Comparison of ENCODE assay signal across 10 cellular contexts in genomic region chr10:124619802-124620490, GRCh38.
DNase-seq lines count a peak whose midpoint lies in the region; ATAC-seq and TF ChIP-seq lines count a peak whose summit lies in the region.
"Had no signal": no experiment of that assay in that cellular context is flagged by ENCODE, and none has a peak within 500 bp of the region (broad histone marks: within the 10 kb centered on the region; RNA-seq: fewer than 3 reads in every experiment).

No MANE protein-coding gene starts in this region.

- no peak for TF ChIP-seq POLR2A in transverse colon (IDR thresholded peaks at IDR 0.05)

- H3K4me3 ChIP-seq in dorsolateral prefrontal cortex (no peak overlapping the region), transverse colon (no peak overlapping the region)
- H3K4me3 ChIP-seq: sigmoid colon had no signal

- H3K27ac Mint-ChIP-seq in activated naive CD8-positive, alpha-beta T cell treated with anti-CD3 and anti-CD28 coated beads for 36 hours = peak overlapping the region; percentile 16
- no peak overlapping the region for H3K27ac Mint-ChIP-seq in activated naive CD8-positive, alpha-beta T cell treated with anti-CD3 and anti-CD28 coated beads, Interleukin-2, amount 50 U/mL, for 24 hours

- no peak for ATAC-seq in activated naive CD8-positive, alpha-beta T cell treated with anti-CD3 and anti-CD28 coated beads, Interleukin-2, amount 50 U/mL, for 24 hours
- ATAC-seq in HG03045 (IDR thresholded peaks at IDR 0.05; ENCODE audit: unreplicated experiment) (peak; percentile 48), Right ventricle myocardium superior (ENCODE audit: poor library complexity) (no peak), HG03175 (IDR thresholded peaks at IDR 0.05; ENCODE audit: unreplicated experiment) (no peak)

- WGBS in transverse colon (ENCODE audit: low coverage in 1 of 2), 2 donors = 59 to 72% methylated on average over 8 to 26 of the region's 26 CpGs

- H3K36me3 Mint-ChIP-seq in activated naive CD8-positive, alpha-beta T cell treated with anti-CD3 and anti-CD28 coated beads for 36 hours = no peaks in the 10 kb centered on the region
- H3K36me3 Mint-ChIP-seq in activated naive CD8-positive, alpha-beta T cell treated with anti-CD3 and anti-CD28 coated beads, Interleukin-2, amount 50 U/mL, for 24 hours (ENCODE audit: low read depth) = peaks cover 4% of the 10 kb centered on the region

- in situ Hi-C loops in transverse colon (cut with MboI; ENCODE audit: low pct_ligation_motif_present in 1 of 4, low pct_unique_long_range_greater_than_20kb in 1 of 4, low sequenced_read_pairs in 3 of 4) = no loop called here

- no peak overlapping the region for H3K4me3 Mint-ChIP-seq in activated naive CD8-positive, alpha-beta T cell treated with anti-CD3 and anti-CD28 coated beads for 36 hours
- no peak overlapping the region for H3K4me3 Mint-ChIP-seq in activated naive CD8-positive, alpha-beta T cell treated with anti-CD3 and anti-CD28 coated beads, Interleukin-2, amount 50 U/mL, for 24 hours

- H3K27ac ChIP-seq in dorsolateral prefrontal cortex (peak overlapping the region in 57 of 59 donors; percentile 47 to 98 (median 92)), transverse colon (peak overlapping the region in 3 of 4 donors; percentile 17 to 47 (median 31))

- no peaks in the 10 kb centered on the region for H3K9me3 ChIP-seq in transverse colon
- H3K9me3 ChIP-seq: sigmoid colon had no signal

- no peaks in the 10 kb centered on the region for H3K27me3 ChIP-seq in dorsolateral prefrontal cortex
- H3K27me3 ChIP-seq in transverse colon = no peaks in the 10 kb centered on the region
- H3K27me3 ChIP-seq: sigmoid colon had no signal

- no peak for DNase-seq in activated naive CD8-positive, alpha-beta T cell treated with anti-CD3 and anti-CD28 coated beads for 36 hours
- DNase-seq in activated naive CD8-positive, alpha-beta T cell treated with anti-CD3 and anti-CD28 coated beads, Interleukin-2, amount 50 U/mL, for 24 hours = no peak
- DNase-seq in dorsolateral prefrontal cortex (no peak), transverse colon (no peak), Right ventricle myocardium superior (no peak)
- DNase-seq in activated CD8-positive, alpha-beta memory T cell treated with anti-CD3 and anti-CD28 coated beads for 24 hours = no peak
- DNase-seq: NCI-H2081 treated with DMSO at 0.1 percent for 48 hours, sigmoid colon had no signal

- intact Hi-C loops in dorsolateral prefrontal cortex (cut with DNase I) (loop anchor here (5.0 to 10.0 kb wide), 3 partner anchors 83 to 205 kb away; partner anchors contain the start of gene FAM53B (in 1 of the 2)), transverse colon (cut with DNase I; ENCODE audit: low total_unique reads) (loop anchor here (10.0 kb wide), 1 partner anchor 85 kb away; no protein-coding TSS in a partner anchor), Right ventricle myocardium superior (cut with DNase I) (loop anchor here (5.0 kb wide), 1 partner anchor 78 kb away; no protein-coding TSS in a partner anchor)

- H3K9me3 Mint-ChIP-seq in activated naive CD8-positive, alpha-beta T cell treated with anti-CD3 and anti-CD28 coated beads for 36 hours = no peaks in the 10 kb centered on the region
- no peaks in the 10 kb centered on the region for H3K9me3 Mint-ChIP-seq in activated naive CD8-positive, alpha-beta T cell treated with anti-CD3 and anti-CD28 coated beads, Interleukin-2, amount 50 U/mL, for 24 hours

- no peaks in the 10 kb centered on the region for H3K36me3 ChIP-seq in transverse colon

- TF ChIP-seq CTCF in dorsolateral prefrontal cortex (IDR thresholded peaks at IDR 0.05 in 54 of 56, conservative IDR thresholded peaks at IDR 0.05 in 2 of 56; ENCODE audit: low read depth in 1 of 56, partially characterized antibody in 56 of 56) (no peak), transverse colon (IDR thresholded peaks at IDR 0.05) (no peak)

- H3K27me3 Mint-ChIP-seq in activated naive CD8-positive, alpha-beta T cell treated with anti-CD3 and anti-CD28 coated beads for 36 hours = no peaks in the 10 kb centered on the region
- peaks cover under 1% of the 10 kb centered on the region for H3K27me3 Mint-ChIP-seq in activated naive CD8-positive, alpha-beta T cell treated with anti-CD3 and anti-CD28 coated beads, Interleukin-2, amount 50 U/mL, for 24 hours

- no peak for TF ChIP-seq EP300 in transverse colon (IDR thresholded peaks at IDR 0.05; ENCODE audit: low read depth)

- H3K4me1 Mint-ChIP-seq in activated naive CD8-positive, alpha-beta T cell treated with anti-CD3 and anti-CD28 coated beads for 36 hours = peaks cover 22% of the 10 kb centered on the region
- peaks cover 50% of the 10 kb centered on the region for H3K4me1 Mint-ChIP-seq in activated naive CD8-positive, alpha-beta T cell treated with anti-CD3 and anti-CD28 coated beads, Interleukin-2, amount 50 U/mL, for 24 hours

- H3K4me1 ChIP-seq in transverse colon = peaks cover 0 to 21% (median 9%) of the 10 kb centered on the region in 4 donors
